Comparison of ENCODE assay signal across 18 cellular contexts in genomic region chr1:160800645-160801408, GRCh38. TPM values are rescaled to one million over a fixed set of nuclear protein-coding genes. Genes with fewer than 3 reads are reported as not detected.
A peak's percentile ranks its signal among the peaks of the same experiment; 100 is the strongest.
DNase-seq lines count a peak whose midpoint lies in the region; ATAC-seq, FAIRE-seq and TF ChIP-seq lines count a peak whose summit lies in the region.
"Had no signal": no experiment of that assay in that cellular context is flagged by ENCODE, and none has a peak within 500 bp of the region (broad histone marks: within the 10 kb centered on the region; RNA-seq: fewer than 3 reads in every experiment).

No MANE protein-coding gene starts in this region.

- peak overlapping the region; percentile 43 for H3K27ac Mint-ChIP-seq in T-helper 1 cell treated with Interleukin-12 subunit alpha and Interleukin-12 subunit beta and Interleukin-4 antibody, amounts not matched to agents 30 μg/mL and 1 μg/mL, for 36 hours
- H3K27ac Mint-ChIP-seq in effector memory CD8-positive, alpha-beta T cell, result peak overlapping the region; percentile 96
- no peak overlapping the region for H3K27ac Mint-ChIP-seq in endothelial cell (ENCODE audit: unreplicated experiment)

- intact Hi-C loops in adrenal gland (cut with DNase I), result no loop called here

- H3K9me3 ChIP-seq in BLaER1 treated with 17β-estradiol and CSF1 and Interleukin-3, amounts not matched to agents 10 nM and 100 nM (replicated peaks in 1 of 11), result peaks cover 15 to 42% (median 34%) of the 10 kb centered on the region in 11 experiments; a peak in 21 of 22 replicates
- no peaks in the 10 kb centered on the region for H3K9me3 ChIP-seq in adrenal gland (replicated peaks in 1 of 3)
- H3K9me3 ChIP-seq: upper lobe of right lung had no signal

- ATAC-seq in effector memory CD8-positive, alpha-beta T cell (replicated peaks), result peak; percentile 50
- ATAC-seq: left colon had no signal

- H3K4me1 Mint-ChIP-seq in T-helper 1 cell treated with Interleukin-12 subunit alpha and Interleukin-12 subunit beta and Interleukin-4 antibody, amounts not matched to agents 30 μg/mL and 1 μg/mL, for 36 hours (ENCODE audit: low read depth), result peaks cover 56% of the 10 kb centered on the region
- H3K4me1 Mint-ChIP-seq in effector memory CD8-positive, alpha-beta T cell (ENCODE audit: low read depth in 2 of 2), result peaks cover 60 to 83% of the 10 kb centered on the region in 2 donors
- H3K4me1 Mint-ChIP-seq in endothelial cell (ENCODE audit: unreplicated experiment), result no peaks in the 10 kb centered on the region

- H3K9ac ChIP-seq in BLaER1 treated with 17β-estradiol and CSF1 and Interleukin-3, amounts not matched to agents 10 nM and 100 nM, result no peak overlapping the region
- H3K9ac ChIP-seq: GM23248 had no signal

- no peak overlapping the region for H3K4me3 ChIP-seq in BLaER1 treated with 17β-estradiol and CSF1 and Interleukin-3, amounts not matched to agents 10 nM and 100 nM
- no peak overlapping the region for H3K4me3 ChIP-seq in adrenal gland
- H3K4me3 ChIP-seq: dorsolateral prefrontal cortex, GM23248, hepatocyte, upper lobe of right lung had no signal

- DNase-seq in GM12891 (ENCODE audit: insufficient read length, low spot score) (no peak), NCI-H2081 treated with DMSO at 0.1 percent for 48 hours (lab: John Stamatoyannopoulos, UW) (no peak), endothelial cell (ENCODE audit: low spot score) (no peak), adrenal gland (no peak), NCI-H510A treated with DMSO at 0.1 percent for 48 hours (lab: John Stamatoyannopoulos, UW) (no peak)
- DNase-seq in effector memory CD8-positive, alpha-beta T cell, result no peak
- DNase-seq: dorsolateral prefrontal cortex; GM23248; left colon; NCI-H1930; stimulated activated CD4-positive, alpha-beta T cell treated with anti-CD3 and anti-CD28 coated beads, Interleukin-1b, Interleukin-23, amount 100 ng/mL, for 48 hours; T-helper 9 cell; upper lobe of right lung had no signal

- peaks cover 43 to 60% (median 54%) of the 10 kb centered on the region in 10 experiments for H3K4me1 ChIP-seq in BLaER1 treated with 17β-estradiol and CSF1 and Interleukin-3, amounts not matched to agents 10 nM and 100 nM
- H3K4me1 ChIP-seq in adrenal gland (replicated peaks in 1 of 2), result no peaks in the 10 kb centered on the region
- H3K4me1 ChIP-seq: upper lobe of right lung had no signal

- no peaks in the 10 kb centered on the region for H3K27me3 ChIP-seq in BLaER1 treated with 17β-estradiol and CSF1 and Interleukin-3, amounts not matched to agents 10 nM and 100 nM
- H3K27me3 ChIP-seq in adrenal gland, result no peaks in the 10 kb centered on the region
- H3K27me3 ChIP-seq: hepatocyte, upper lobe of right lung had no signal

- no peak for TF ChIP-seq CTCF in endothelial cell (IDR thresholded peaks at IDR 0.05; ENCODE audit: unreplicated experiment)
- TF ChIP-seq CTCF in adrenal gland (IDR thresholded peaks at IDR 0.05), result no peak

- TF ChIP-seq POLR2A in GM12891 (IDR thresholded peaks at IDR 0.05; ENCODE audit: low read depth, low read length), result no peak
- no peak for TF ChIP-seq POLR2A in adrenal gland (IDR thresholded peaks at IDR 0.05)

- H3K36me3 Mint-ChIP-seq in T-helper 1 cell treated with Interleukin-12 subunit alpha and Interleukin-12 subunit beta and Interleukin-4 antibody, amounts not matched to agents 30 μg/mL and 1 μg/mL, for 36 hours (ENCODE audit: low read depth), result peaks cover 17% of the 10 kb centered on the region
- peaks cover 66% of the 10 kb centered on the region for H3K36me3 Mint-ChIP-seq in effector memory CD8-positive, alpha-beta T cell (ENCODE audit: insufficient read depth)
- no peaks in the 10 kb centered on the region for H3K36me3 Mint-ChIP-seq in endothelial cell (ENCODE audit: low read depth, unreplicated experiment)

- peak overlapping the region in 4 of 11 experiments; percentile 1 to 40 (median 26); a peak in 5 of 22 replicates for H3K27ac ChIP-seq in BLaER1 treated with 17β-estradiol and CSF1 and Interleukin-3, amounts not matched to agents 10 nM and 100 nM
- H3K27ac ChIP-seq in adrenal gland, result no peak overlapping the region
- H3K27ac ChIP-seq: C4-2B, dorsolateral prefrontal cortex, GM23248, hepatocyte, upper lobe of right lung had no signal

- WGBS in adrenal gland, 4 donors, result 37 to 48% (median 45%) methylated on average over 4 of the region's 4 CpGs

- H3K27me3 Mint-ChIP-seq in T-helper 1 cell treated with Interleukin-12 subunit alpha and Interleukin-12 subunit beta and Interleukin-4 antibody, amounts not matched to agents 30 μg/mL and 1 μg/mL, for 36 hours (ENCODE audit: low read depth), result peaks cover 26% of the 10 kb centered on the region
- no peaks in the 10 kb centered on the region for H3K27me3 Mint-ChIP-seq in effector memory CD8-positive, alpha-beta T cell
- no peaks in the 10 kb centered on the region for H3K27me3 Mint-ChIP-seq in endothelial cell (ENCODE audit: unreplicated experiment)

- H3K36me3 ChIP-seq in BLaER1 treated with 17β-estradiol and CSF1 and Interleukin-3, amounts not matched to agents 10 nM and 100 nM, result peaks cover 0 to 15% (median 7%) of the 10 kb centered on the region in 11 experiments; a peak in 10 of 22 replicates
- H3K36me3 ChIP-seq in adrenal gland (replicated peaks in 1 of 2), result no peaks in the 10 kb centered on the region
- H3K36me3 ChIP-seq: upper lobe of right lung had no signal

- peak overlapping the region; percentile 62 for H3K4me3 Mint-ChIP-seq in T-helper 1 cell treated with Interleukin-12 subunit alpha and Interleukin-12 subunit beta and Interleukin-4 antibody, amounts not matched to agents 30 μg/mL and 1 μg/mL, for 36 hours
- H3K4me3 Mint-ChIP-seq in effector memory CD8-positive, alpha-beta T cell, result peak overlapping the region; percentile 94 to 95
- H3K4me3 Mint-ChIP-seq in endothelial cell (ENCODE audit: unreplicated experiment), result no peak overlapping the region

- peak overlapping the region; percentile 24 to 69 (median 37); a peak in 19 of 22 replicates for H3K4me2 ChIP-seq in BLaER1 treated with 17β-estradiol and CSF1 and Interleukin-3, amounts not matched to agents 10 nM and 100 nM
- H3K4me2 ChIP-seq: hepatocyte had no signal

- peaks cover 19% of the 10 kb centered on the region for H3K9me3 Mint-ChIP-seq in T-helper 1 cell treated with Interleukin-12 subunit alpha and Interleukin-12 subunit beta and Interleukin-4 antibody, amounts not matched to agents 30 μg/mL and 1 μg/mL, for 36 hours
- H3K9me3 Mint-ChIP-seq in effector memory CD8-positive, alpha-beta T cell, result no peaks in the 10 kb centered on the region
- no peaks in the 10 kb centered on the region for H3K9me3 Mint-ChIP-seq in endothelial cell (ENCODE audit: unreplicated experiment)

- no peaks in the 10 kb centered on the region for H4K20me1 ChIP-seq in BLaER1 treated with 17β-estradiol and CSF1 and Interleukin-3, amounts not matched to agents 10 nM and 100 nM

- FAIRE-seq in GM12891 (lab: Jason Lieb, UNC), result peak; percentile 86

TF ChIP-seq in GM12891, 5 proteins besides CTCF, POLR2A, EP300 and RAD21:
- TF ChIP-seq PAX5 (IDR thresholded peaks at IDR 0.05; ENCODE audit: insufficient read depth, low read length, severe bottlenecking) (no peak), TAF1 (IDR thresholded peaks at IDR 0.05; ENCODE audit: low read depth, low read length) (no peak), SPI1 (IDR thresholded peaks at IDR 0.05; ENCODE audit: low read depth, low read length) (no peak), POLR2AphosphoS5 (IDR thresholded peaks at IDR 0.05; ENCODE audit: low read depth, low read length) (no peak)

RNA-seq across cellular contexts. Expression of gene LY9, which starts 4.9 kb away (rescaled TPM):
- 9.2 TPM for polyA plus RNA-seq in GM12891 (2012; ENCODE audit: low read depth, missing spikeins)
- not detected for total RNA-seq in endothelial cell (ENCODE audit: unreplicated experiment)
- 1 to 10 TPM in 1 of 8 donors, under 1 TPM in 5, not detected in 2; 0.14 to 1.0 (median 0.33) TPM for total RNA-seq in adrenal gland
- polyA plus RNA-seq in adrenal gland, result 1 to 10 TPM in 1 of 3 donors, under 1 TPM in 2; 0.27 to 1.3 (median 0.42) TPM
- total RNA-seq: fibroblast of lung, GM23248, hepatocyte had no signal
- polyA plus RNA-seq: fibroblast of lung, GM23248, hepatocyte had no signal
